1 cellular context compared by ENCODE assay signal in the genomic region with DNA sequence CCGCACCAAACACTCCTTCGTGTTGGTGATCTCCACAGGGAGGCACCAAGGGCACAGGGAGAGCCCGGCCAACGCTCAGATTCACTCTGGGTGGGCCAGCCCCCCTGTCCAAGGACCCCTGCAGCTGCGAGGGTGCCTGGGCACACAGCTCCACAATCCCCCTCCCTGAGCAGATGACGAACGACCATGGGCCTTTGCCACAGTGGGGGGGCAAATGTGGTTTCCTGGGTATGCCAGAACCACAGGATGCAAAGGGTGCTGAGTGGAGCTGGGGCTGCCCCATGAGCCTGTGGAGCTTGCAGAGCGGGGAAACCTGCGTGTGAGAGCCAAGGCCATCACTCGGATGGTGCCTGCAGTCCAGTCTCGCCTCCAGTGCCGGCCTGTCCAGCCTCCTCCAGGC.
TF ChIP-seq lines count a peak whose summit lies in the region.

No MANE protein-coding gene starts in this region.

TF ChIP-seq in HepG2, 621 proteins besides CTCF, POLR2A, EP300 and RAD21:
- TF ChIP-seq, protein P1, sequence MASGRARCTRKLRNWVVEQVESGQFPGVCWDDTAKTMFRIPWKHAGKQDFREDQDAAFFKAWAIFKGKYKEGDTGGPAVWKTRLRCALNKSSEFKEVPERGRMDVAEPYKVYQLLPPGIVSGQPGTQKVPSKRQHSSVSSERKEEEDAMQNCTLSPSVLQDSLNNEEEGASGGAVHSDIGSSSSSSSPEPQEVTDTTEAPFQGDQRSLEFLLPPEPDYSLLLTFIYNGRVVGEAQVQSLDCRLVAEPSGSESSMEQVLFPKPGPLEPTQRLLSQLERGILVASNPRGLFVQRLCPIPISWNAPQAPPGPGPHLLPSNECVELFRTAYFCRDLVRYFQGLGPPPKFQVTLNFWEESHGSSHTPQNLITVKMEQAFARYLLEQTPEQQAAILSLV (CRISPR knock-in tag; IDR thresholded peaks at IDR 0.05; ENCODE audit: borderline replicate concordance): no peak
- TF ChIP-seq ZBTB38 (CRISPR knock-in tag; IDR thresholded peaks at IDR 0.05): peak; percentile 26; the same call in 1 of the 2 replicates
